ENCODE assay signal across 15 cellular contexts in genomic region chr13:75787249-75787940, GRCh38.
DNase-seq lines count a peak whose midpoint lies in the region; ATAC-seq and TF ChIP-seq lines count a peak whose summit lies in the region.
"Had no signal": no experiment of that assay in that cellular context is flagged by ENCODE, and none has a peak within 500 bp of the region (broad histone marks: within the 10 kb centered on the region; RNA-seq: fewer than 3 reads in every experiment).

No MANE protein-coding gene starts in this region.

- H3K27me3 ChIP-seq in ACC112 (ENCODE audit: insufficient read depth, low read length): no peaks in the 10 kb centered on the region
- H3K27me3 ChIP-seq: esophagus squamous epithelium, tibial artery had no signal

- peak overlapping the region; percentile 18; the same call in 1 of the 2 replicates for H3K27ac ChIP-seq in ACC112 (ENCODE audit: low read depth, low read length)
- H3K27ac ChIP-seq: esophagus squamous epithelium had no signal

- H3K4me3 ChIP-seq in ACC112 (ENCODE audit: low read depth, low read length): no peak overlapping the region
- no peak overlapping the region for H3K4me3 ChIP-seq in cardiac fibroblast (replicated peaks in 1 of 2; ENCODE audit: low read depth in 2 of 2, low read length in 2 of 2)
- H3K4me3 ChIP-seq: esophagus squamous epithelium, tibial artery had no signal

- H2AFZ ChIP-seq in ACC112 (ENCODE audit: low read length, unreplicated experiment): no peak overlapping the region

- no peak for TF ChIP-seq CTCF in cardiac fibroblast (IDR thresholded peaks at IDR 0.05; ENCODE audit: low read depth, low read length)

- no peaks in the 10 kb centered on the region for H3K36me3 ChIP-seq in ACC112 (ENCODE audit: insufficient read depth, low read length)

- DNase-seq in cardiac fibroblast (ENCODE audit: low read depth in 2 of 2) (peak; percentile 54 to 63), kidney tubule cell (ENCODE audit: low spot score) (peak; percentile 20), SIG-M5 (lab: John Stamatoyannopoulos, UW) (no peak), retina (no peak), pons (ENCODE audit: low spot score) (no peak)
- DNase-seq: activated CD4-positive, CD25-positive, alpha-beta regulatory T cell; activated CD8-positive, alpha-beta memory T cell treated with anti-CD3 and anti-CD28 coated beads, Interleukin-2, amount 50 U/mL, for 4 hours; activated naive CD8-positive, alpha-beta T cell treated with anti-CD3 and anti-CD28 coated beads, Interleukin-2, amount 50 U/mL, for 24 hours; AML-193; esophagus squamous epithelium; stimulated activated CD4-positive, alpha-beta T cell treated with anti-CD3 and anti-CD28 coated beads, Interleukin-2, amount 100 ng/mL, for 24 hours; tibial artery had no signal

- peaks cover 58% of the 10 kb centered on the region for H3K79me2 ChIP-seq in ACC112 (ENCODE audit: control insufficient read depth, insufficient read depth, low read length, unreplicated experiment)

- ATAC-seq in HG03378 (IDR thresholded peaks at IDR 0.05; ENCODE audit: unreplicated experiment): peak; percentile 43
- no peak for ATAC-seq in HG03469 (IDR thresholded peaks at IDR 0.05; ENCODE audit: unreplicated experiment)
- ATAC-seq: activated naive CD8-positive, alpha-beta T cell treated with anti-CD3 and anti-CD28 coated beads, Interleukin-2, amount 50 U/mL, for 24 hours had no signal

- H3K4me1 ChIP-seq in ACC112 (ENCODE audit: control insufficient read depth, insufficient read depth, low read length, unreplicated experiment): peaks cover 50% of the 10 kb centered on the region

Comparison
In these comparisons a context has a peak if more than half of its experiments do, and no peak if none do; other contexts are left out.
1. DNase-seq: peak in cardiac fibroblast (2 of 2) and kidney tubule cell (single experiment); none in SIG-M5 (single experiment), retina (single experiment) and pons (single experiment).